ENCODE assay signal across 8 cellular contexts in the genomic region with DNA sequence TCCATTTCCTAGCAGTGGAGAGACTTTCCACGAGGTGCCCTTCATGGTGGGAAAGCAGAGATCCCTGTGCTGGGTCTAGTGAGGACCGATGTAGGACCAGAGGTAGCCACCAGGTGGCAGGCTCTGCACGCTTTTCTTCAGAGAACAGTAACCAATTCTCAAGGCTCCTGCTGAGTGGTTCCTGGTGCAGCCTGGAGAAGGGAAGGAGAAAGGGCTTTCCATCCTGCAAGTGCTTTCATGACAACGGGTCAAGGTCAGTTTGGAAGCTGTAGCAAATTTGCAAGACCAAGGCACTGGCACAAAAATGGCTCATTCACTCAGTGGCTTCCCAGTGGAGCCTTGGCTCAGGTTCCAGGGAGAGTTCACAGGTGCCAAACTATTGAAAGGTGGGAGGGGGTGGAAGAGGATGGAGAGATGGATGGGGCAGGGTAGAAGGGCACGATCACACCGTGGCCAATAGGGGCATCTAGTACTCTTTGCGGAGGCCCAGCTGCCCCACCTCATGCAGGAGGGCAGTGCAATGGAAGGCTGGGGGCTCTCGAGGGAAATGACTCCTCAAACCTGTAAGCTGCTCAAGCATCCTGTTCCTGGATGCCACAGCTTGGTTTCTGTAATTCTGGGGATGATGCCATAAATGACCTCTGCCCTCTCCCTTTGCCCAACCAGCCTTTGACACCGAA. TPM values are rescaled to one million over a fixed set of nuclear protein-coding genes. Genes with fewer than 3 reads are reported as not detected.
A peak's percentile ranks its signal among the peaks of the same experiment; 100 is the strongest.
DNase-seq lines count a peak whose midpoint lies in the region; ATAC-seq and TF ChIP-seq lines count a peak whose summit lies in the region.

No MANE protein-coding gene starts in this region.

- peaks cover 3% of the 10 kb centered on the region for H3K4me1 Mint-ChIP-seq in activated T-helper 17 cell treated with anti-CD3 and anti-CD28 coated beads, Interleukin-2, amount 50 U/mL, for 72 hours

- 35 to 37% methylated on average over 8 to 9 of the region's 9 CpGs for WGBS in upper lobe of left lung, 2 donors

- H3K36me3 ChIP-seq in osteoblast (ENCODE audit: insufficient read depth, low read length) = no peaks in the 10 kb centered on the region
- H3K36me3 ChIP-seq in upper lobe of left lung = no peaks in the 10 kb centered on the region

- peak; percentile 60 for ATAC-seq in activated T-helper 17 cell treated with anti-CD3 and anti-CD28 coated beads, Interleukin-2, amount 50 U/mL, for 72 hours (replicated peaks)
- peak; percentile 79 to 83 for ATAC-seq in upper lobe of left lung (ENCODE audit: low FRiP score in 2 of 2)

- no peak for TF ChIP-seq POLR2A in upper lobe of left lung (IDR thresholded peaks at IDR 0.05)

- H3K4me3 ChIP-seq in foreskin fibroblast (ENCODE audit: low read depth in 1 of 2, low read length in 2 of 2) (no peak overlapping the region), osteoblast (ENCODE audit: insufficient read depth, low read length) (no peak overlapping the region), upper lobe of left lung (no peak overlapping the region)

- H3K9me3 ChIP-seq in osteoblast (ENCODE audit: low read depth, low read length) = no peaks in the 10 kb centered on the region
- H3K9me3 ChIP-seq in upper lobe of left lung = no peaks in the 10 kb centered on the region

- H3K27me3 ChIP-seq in osteoblast (ENCODE audit: insufficient read depth, low read length) = no peaks in the 10 kb centered on the region
- no peaks in the 10 kb centered on the region for H3K27me3 ChIP-seq in upper lobe of left lung

- no peak overlapping the region for H3K4me3 Mint-ChIP-seq in activated T-helper 17 cell treated with anti-CD3 and anti-CD28 coated beads, Interleukin-2, amount 50 U/mL, for 72 hours

- no peak overlapping the region for H2AFZ ChIP-seq in osteoblast (ENCODE audit: low read length)

- no peak overlapping the region for H3K4me2 ChIP-seq in osteoblast (ENCODE audit: insufficient read depth, low read length)

- DNase-seq in NCI-H1417 (lab: John Stamatoyannopoulos, UW) (peak; percentile 49 to 84 (median 75)), NCI-H1417 treated with DMSO at 0.1 percent for 48 hours (lab: John Stamatoyannopoulos, UW) (no peak), HuH-7.5 (ENCODE audit: low spot score) (peak; percentile 76), RPMI8226 (peak; percentile 56), foreskin fibroblast (peak; percentile 42 to 83), osteoblast (ENCODE audit: insufficient read length, low spot score, missing footprints) (peak; percentile 98), upper lobe of left lung (peak in 1 of 2 donors; percentile 69)

- H3K4me1 ChIP-seq in osteoblast (ENCODE audit: insufficient read depth, low read length) (no peaks in the 10 kb centered on the region), upper lobe of left lung (peaks cover 2 to 9% (median 7%) of the 10 kb centered on the region in 4 donors)

- no peaks in the 10 kb centered on the region for H3K79me2 ChIP-seq in osteoblast (ENCODE audit: insufficient read depth, low read length)

- no peak overlapping the region for H3K27ac Mint-ChIP-seq in activated T-helper 17 cell treated with anti-CD3 and anti-CD28 coated beads, Interleukin-2, amount 50 U/mL, for 72 hours

- H3K27ac ChIP-seq in osteoblast (ENCODE audit: low read depth, low read length) (no peak overlapping the region), upper lobe of left lung (no peak overlapping the region)

- H4K20me1 ChIP-seq in osteoblast (ENCODE audit: insufficient read depth, low read length) = no peaks in the 10 kb centered on the region

- TF ChIP-seq EP300 in upper lobe of left lung (IDR thresholded peaks at IDR 0.05) = no peak

- H3K27me3 Mint-ChIP-seq in activated T-helper 17 cell treated with anti-CD3 and anti-CD28 coated beads, Interleukin-2, amount 50 U/mL, for 72 hours = peaks cover 8% of the 10 kb centered on the region

- TF ChIP-seq CTCF in foreskin fibroblast (IDR thresholded peaks at IDR 0.05; ENCODE audit: low read depth, low read length) (peak; percentile 95), osteoblast (IDR thresholded peaks at IDR 0.05; ENCODE audit: extremely low read depth, low read depth, low read length) (peak; percentile 91), upper lobe of left lung (IDR thresholded peaks at IDR 0.05) (peak; percentile 70 to 88 (median 82))

- no peaks in the 10 kb centered on the region for H3K9me3 Mint-ChIP-seq in activated T-helper 17 cell treated with anti-CD3 and anti-CD28 coated beads, Interleukin-2, amount 50 U/mL, for 72 hours

- no peaks in the 10 kb centered on the region for H3K36me3 Mint-ChIP-seq in activated T-helper 17 cell treated with anti-CD3 and anti-CD28 coated beads, Interleukin-2, amount 50 U/mL, for 72 hours (ENCODE audit: low read depth)

RNA-seq across cellular contexts. Expression of a gene that starts 25.5 kb away (rescaled TPM):
- total RNA-seq in activated T-helper 17 cell treated with anti-CD3 and anti-CD28 coated beads, Interleukin-2, amount 50 U/mL, for 72 hours = not detected
- total RNA-seq in osteoblast = not detected in 2 replicates
- total RNA-seq in upper lobe of left lung = not detected

RNA-seq across cellular contexts. Expression of a gene that starts 33.8 kb away (rescaled TPM):
- not detected for total RNA-seq in activated T-helper 17 cell treated with anti-CD3 and anti-CD28 coated beads, Interleukin-2, amount 50 U/mL, for 72 hours
- total RNA-seq in osteoblast (not detected in 2 replicates), upper lobe of left lung (1 to 10 TPM in 5 of 6 donors, under 1 TPM in 1; 0.61 to 7.7 (median 2.8) TPM)
